Comparison of ENCODE assay signal across 9 cellular contexts in the genomic region with DNA sequence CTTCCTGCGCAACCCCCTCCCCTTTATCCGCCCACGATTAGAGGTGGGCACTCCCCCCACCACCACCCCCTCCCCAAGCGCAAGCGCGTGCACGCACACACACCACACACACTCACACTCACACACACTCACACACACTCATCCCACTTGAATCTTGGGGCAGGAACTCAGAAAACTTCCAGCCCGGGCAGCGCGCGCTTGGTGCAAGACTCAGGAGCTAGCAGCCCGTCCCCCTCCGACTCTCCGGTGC. TPM values are rescaled to one million over a fixed set of nuclear protein-coding genes. Genes with fewer than 3 reads are reported as not detected.
DNase-seq lines count a peak whose midpoint lies in the region; ATAC-seq and TF ChIP-seq lines count a peak whose summit lies in the region.
"Had no signal": no experiment of that assay in that cellular context is flagged by ENCODE, and none has a peak within 500 bp of the region (broad histone marks: within the 10 kb centered on the region; RNA-seq: fewer than 3 reads in every experiment).

A gene (plus strand): TSS at position 170 of the 250 bp plus-strand sequence. CDS start 788 bp downstream, outside the sequence.

- H3K27ac Mint-ChIP-seq in activated T-helper 17 cell treated with anti-CD3 and anti-CD28 coated beads, Interleukin-2, amount 50 U/mL, for 72 hours = no peak within 1 kb of the TSS

- no peak for ATAC-seq in activated T-helper 17 cell treated with anti-CD3 and anti-CD28 coated beads, Interleukin-2, amount 50 U/mL, for 72 hours (replicated peaks)
- ATAC-seq in HG03135 (IDR thresholded peaks at IDR 0.05; ENCODE audit: unreplicated experiment) (no peak), GM19035 (IDR thresholded peaks at IDR 0.05; ENCODE audit: unreplicated experiment) (no peak)

- H3K9me3 Mint-ChIP-seq in activated T-helper 17 cell treated with anti-CD3 and anti-CD28 coated beads, Interleukin-2, amount 50 U/mL, for 72 hours = no peaks in the 10 kb centered on the region

- 0% methylated on average over 7 of the region's 14 CpGs for WGBS in hepatocyte (ENCODE audit: low lambda C conversion rate, missing lambda C conversion rate)

- no peaks in the 10 kb centered on the region for H3K9me2 ChIP-seq in hepatocyte (replicated peaks; ENCODE audit: insufficient read depth)

- DNase-seq in NCI-H345 (lab: John Stamatoyannopoulos, UW) (peak; percentile 4), NCI-H345 treated with DMSO at 0.1 percent for 48 hours (lab: John Stamatoyannopoulos, UW; ENCODE audit: unreplicated experiment) (no peak), hepatocyte (ENCODE audit: low spot score) (peak; percentile 79), NCI-H1694 treated with DMSO at 0.1 percent for 48 hours (lab: John Stamatoyannopoulos, UW) (no peak)

- H3K36me3 Mint-ChIP-seq in activated T-helper 17 cell treated with anti-CD3 and anti-CD28 coated beads, Interleukin-2, amount 50 U/mL, for 72 hours (ENCODE audit: low read depth) = no peaks in the 10 kb centered on the region

- no peaks in the 10 kb centered on the region for H4K20me1 ChIP-seq in hepatocyte (ENCODE audit: insufficient read depth, poor library complexity, severe bottlenecking)

- TF ChIP-seq CTCF in hepatocyte (IDR thresholded peaks at IDR 0.05; ENCODE audit: poor library complexity) = no peak

- H3K9me3 ChIP-seq in hepatocyte (ENCODE audit: low read depth) (no peaks in the 10 kb centered on the region), skeletal muscle tissue (ENCODE audit: control insufficient read depth in 3 of 3, low read length in 3 of 3) (no peaks in the 10 kb centered on the region)

- H3K4me3 ChIP-seq in hepatocyte (peak within 1 kb of the TSS; percentile 94), skeletal muscle tissue (ENCODE audit: low read length in 3 of 3) (peak within 1 kb of the TSS; percentile 64 to 75 (median 73))

- H3K27me3 Mint-ChIP-seq in activated T-helper 17 cell treated with anti-CD3 and anti-CD28 coated beads, Interleukin-2, amount 50 U/mL, for 72 hours = peaks cover 58% of the 10 kb centered on the region

- H3K27me3 ChIP-seq in hepatocyte (no peaks in the 10 kb centered on the region), skeletal muscle tissue (ENCODE audit: control insufficient read depth in 3 of 3, insufficient read depth in 3 of 3, low read length in 3 of 3) (peaks cover 56 to 62% (median 57%) of the 10 kb centered on the region in 3 donors)

- H3K36me3 ChIP-seq in hepatocyte (replicated peaks; ENCODE audit: insufficient read depth, low read depth) (no peaks in the 10 kb centered on the region), skeletal muscle tissue (ENCODE audit: control insufficient read depth in 3 of 3, insufficient read depth in 3 of 3, low read length in 3 of 3) (no peaks in the 10 kb centered on the region)

- H3K79me2 ChIP-seq in hepatocyte = peaks cover 41% of the 10 kb centered on the region

- H3K4me1 Mint-ChIP-seq in activated T-helper 17 cell treated with anti-CD3 and anti-CD28 coated beads, Interleukin-2, amount 50 U/mL, for 72 hours = peaks cover 5% of the 10 kb centered on the region

- H2AFZ ChIP-seq in hepatocyte = peak within 1 kb of the TSS; percentile 70

- peak within 1 kb of the TSS; percentile 96 for H3K4me2 ChIP-seq in hepatocyte

- H3K9ac ChIP-seq in skeletal muscle tissue (ENCODE audit: low read depth in 1 of 3, low read length in 3 of 3) = peak within 1 kb of the TSS in 1 of 3 donors; percentile 54

- H3K4me1 ChIP-seq in hepatocyte (ENCODE audit: insufficient read depth) (peaks cover 9% of the 10 kb centered on the region), skeletal muscle tissue (ENCODE audit: control insufficient read depth in 3 of 3, insufficient read depth in 3 of 3, low read length in 3 of 3) (peaks cover 25 to 29% (median 25%) of the 10 kb centered on the region in 3 donors)

- H3K4me3 Mint-ChIP-seq in activated T-helper 17 cell treated with anti-CD3 and anti-CD28 coated beads, Interleukin-2, amount 50 U/mL, for 72 hours = peak within 1 kb of the TSS; percentile 67

- H3K27ac ChIP-seq in hepatocyte = peak within 1 kb of the TSS; percentile 96
- H3K27ac ChIP-seq in skeletal muscle tissue (ENCODE audit: low read depth, low read length) = no peak within 1 kb of the TSS
- H3K27ac ChIP-seq: C4-2B had no signal

RNA-seq across cellular contexts. Expression of the gene that starts here (rescaled TPM):
- not detected for total RNA-seq in activated T-helper 17 cell treated with anti-CD3 and anti-CD28 coated beads, Interleukin-2, amount 50 U/mL, for 72 hours
- total RNA-seq in hepatocyte (35.7 and 45.6 TPM in 2 replicates), skeletal muscle tissue (2.1 TPM)
- polyA plus RNA-seq in hepatocyte = 8.8 and 10.6 TPM in 2 replicates

Comparison
In these comparisons a context has a peak if more than half of its experiments do, and no peak if none do; other contexts are left out.
1. RNA of the gene that starts here (total RNA-seq): 35.7 to 45.6 TPM in hepatocyte; 2.1 TPM in skeletal muscle tissue (single experiment) and not detected in activated T-helper 17 cell treated with anti-CD3 and anti-CD28 coated beads, Interleukin-2, amount 50 U/mL, for 72 hours; every median in the first group is over 10 times any median in the second.
2. DNase-seq: peak in NCI-H345 (single experiment) and hepatocyte (single experiment); none in NCI-H345 treated with DMSO at 0.1 percent for 48 hours (single experiment) and NCI-H1694 treated with DMSO at 0.1 percent for 48 hours (single experiment).